In genomic region chr19:41328157-41328817, GRCh38 we compare ENCODE assay signal across 8 cellular contexts. TPM values are rescaled to one million over a fixed set of nuclear protein-coding genes. Genes with fewer than 3 reads are reported as not detected.
A peak's percentile ranks its signal among the peaks of the same experiment; 100 is the strongest.
DNase-seq lines count a peak whose midpoint lies in the region; TF ChIP-seq lines count a peak whose summit lies in the region.

No MANE protein-coding gene starts in this region.

- TF ChIP-seq CTCF in HEK293 (tag by site-specific recombination; IDR thresholded peaks at IDR 0.05) (no peak), VCaP (conservative IDR thresholded peaks at IDR 0.05) (no peak), lower leg skin (IDR thresholded peaks at IDR 0.05) (no peak)

- no peak overlapping the region for H3K4me3 ChIP-seq in HEK293 (ENCODE audit: low read depth, low read length)
- H3K4me3 ChIP-seq in iPS-15b (ENCODE audit: low read depth, low read length), result peak overlapping the region; percentile 13
- no peak overlapping the region for H3K4me3 ChIP-seq in lower leg skin (ENCODE audit: low read depth, poor library complexity, severe bottlenecking)

- POLR2A ChIA-PET in HEK293 (lab: Yijun Ruan, JAX), result interaction anchor here (1.1 to 1.8 kb wide), 5 partner anchors 8 to 111 kb away, joined by 3 to 7 read pairs (median 4); no protein-coding TSS in a partner anchor

- H3K4me1 ChIP-seq in HEK293 (ENCODE audit: control insufficient read depth, insufficient read depth, low read length) (peaks cover 15% of the 10 kb centered on the region), iPS-15b (ENCODE audit: control insufficient read depth, insufficient read depth, low read length) (peaks cover 24% of the 10 kb centered on the region)

- 0 out of 2 replicates have a peak overlapping the region, but pooled peaks have one; percentile 30 for H3K27ac ChIP-seq in HEK293 (ENCODE audit: extremely low read depth, low read depth, low read length)
- H3K27ac ChIP-seq in VCaP, result peak overlapping the region; percentile 86; the same call in 1 of the 2 replicates

- H3K36me3 ChIP-seq in HEK293 (ENCODE audit: control insufficient read depth in 2 of 2, insufficient read depth in 1 of 2, low read length in 2 of 2) (peaks cover 18 to 39% of the 10 kb centered on the region in 2 experiments; a peak in 2 of 3 replicates), iPS-15b (ENCODE audit: control insufficient read depth, insufficient read depth, low read length) (peaks cover 2% of the 10 kb centered on the region)

- intact Hi-C loops in lower leg skin (cut with DNase I; ENCODE audit: low total_unique reads), result no loop called here

- H3K9me3 ChIP-seq in HEK293 (ENCODE audit: control insufficient read depth, insufficient read depth, low read depth, low read length) (no peaks in the 10 kb centered on the region), iPS-15b (ENCODE audit: control insufficient read depth, insufficient read depth, low read length) (no peaks in the 10 kb centered on the region)

- DNase-seq in ELR (ENCODE audit: low read depth), result peak; percentile 14
- DNase-seq in stimulated activated naive CD4-positive, alpha-beta T cell treated with Interleukin-2 at 50 U/mL for 16 hours (lab: John Stamatoyannopoulos, UW), result peak; percentile 85
- DNase-seq in NCI-H1092 (lab: John Stamatoyannopoulos, UW), result no peak
- no peak for DNase-seq in NCI-H1048 (lab: John Stamatoyannopoulos, UW)
- no peak for DNase-seq in lower leg skin (ENCODE audit: low spot score in 2 of 2)

- TF ChIP-seq POLR2A in lower leg skin (IDR thresholded peaks at IDR 0.05), result no peak

- H3K9ac ChIP-seq in iPS-15b (ENCODE audit: low read depth, low read length), result no peak overlapping the region

- WGBS in lower leg skin, 2 donors, result 30 to 32% methylated on average over 13 to 22 of the region's 22 CpGs

- CTCF ChIA-PET in HEK293 (lab: Yijun Ruan, JAX), result interaction anchor here (0.7 to 1.2 kb wide), 2 partner anchors 24 to 235 kb away, joined by 3 to 6 read pairs; no protein-coding TSS in a partner anchor

- peaks cover 2% of the 10 kb centered on the region for H3K27me3 ChIP-seq in iPS-15b (ENCODE audit: control insufficient read depth, insufficient read depth, low read length)

TF ChIP-seq in HEK293, 187 proteins besides CTCF, POLR2A, EP300 and RAD21:
- no peak for TF ChIP-seq HOXD13 (CRISPR knock-in tag; IDR thresholded peaks at IDR 0.05; ENCODE audit: borderline replicate concordance)
- no peak for TF ChIP-seq GFI1B (tag by site-specific recombination; IDR thresholded peaks at IDR 0.05)
- TF ChIP-seq ZNF639 (tag by site-specific recombination; IDR thresholded peaks at IDR 0.05), result no peak
- no peak for TF ChIP-seq ZNF624 (tag by site-specific recombination; IDR thresholded peaks at IDR 0.05)
- no peak for TF ChIP-seq ZNF221 (tag by site-specific recombination; IDR thresholded peaks at IDR 0.05; ENCODE audit: borderline replicate concordance)
- no peak for TF ChIP-seq ZNF580 (tag by site-specific recombination; IDR thresholded peaks at IDR 0.05)
- TF ChIP-seq, protein P1, sequence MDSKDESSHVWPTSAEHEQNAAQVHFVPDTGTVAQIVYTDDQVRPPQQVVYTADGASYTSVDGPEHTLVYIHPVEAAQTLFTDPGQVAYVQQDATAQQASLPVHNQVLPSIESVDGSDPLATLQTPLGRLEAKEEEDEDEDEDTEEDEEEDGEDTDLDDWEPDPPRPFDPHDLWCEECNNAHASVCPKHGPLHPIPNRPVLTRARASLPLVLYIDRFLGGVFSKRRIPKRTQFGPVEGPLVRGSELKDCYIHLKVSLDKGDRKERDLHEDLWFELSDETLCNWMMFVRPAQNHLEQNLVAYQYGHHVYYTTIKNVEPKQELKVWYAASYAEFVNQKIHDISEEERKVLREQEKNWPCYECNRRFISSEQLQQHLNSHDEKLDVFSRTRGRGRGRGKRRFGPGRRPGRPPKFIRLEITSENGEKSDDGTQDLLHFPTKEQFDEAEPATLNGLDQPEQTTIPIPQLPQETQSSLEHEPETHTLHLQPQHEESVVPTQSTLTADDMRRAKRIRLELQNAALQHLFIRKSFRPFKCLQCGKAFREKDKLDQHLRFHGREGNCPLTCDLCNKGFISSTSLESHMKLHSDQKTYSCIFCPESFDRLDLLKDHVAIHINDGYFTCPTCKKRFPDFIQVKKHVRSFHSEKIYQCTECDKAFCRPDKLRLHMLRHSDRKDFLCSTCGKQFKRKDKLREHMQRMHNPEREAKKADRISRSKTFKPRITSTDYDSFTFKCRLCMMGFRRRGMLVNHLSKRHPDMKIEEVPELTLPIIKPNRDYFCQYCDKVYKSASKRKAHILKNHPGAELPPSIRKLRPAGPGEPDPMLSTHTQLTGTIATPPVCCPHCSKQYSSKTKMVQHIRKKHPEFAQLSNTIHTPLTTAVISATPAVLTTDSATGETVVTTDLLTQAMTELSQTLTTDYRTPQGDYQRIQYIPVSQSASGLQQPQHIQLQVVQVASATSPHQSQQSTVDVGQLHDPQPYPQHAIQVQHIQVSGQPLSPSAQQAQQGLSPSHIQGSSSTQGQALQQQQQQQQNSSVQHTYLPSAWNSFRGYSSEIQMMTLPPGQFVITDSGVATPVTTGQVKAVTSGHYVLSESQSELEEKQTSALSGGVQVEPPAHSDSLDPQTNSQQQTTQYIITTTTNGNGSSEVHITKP (tag by site-specific recombination; IDR thresholded peaks at IDR 0.05), result no peak
- no peak for TF ChIP-seq ZNF280D (tag by site-specific recombination; IDR thresholded peaks at IDR 0.05)
- TF ChIP-seq ZNF623 (tag by site-specific recombination; IDR thresholded peaks at IDR 0.05), result no peak
- TF ChIP-seq ZNF660 (tag by site-specific recombination; IDR thresholded peaks at IDR 0.05), result no peak
- no peak for TF ChIP-seq ZFP37 (tag by site-specific recombination; IDR thresholded peaks at IDR 0.05)
- TF ChIP-seq HOXC10 (CRISPR knock-in tag; IDR thresholded peaks at IDR 0.05), result no peak

RNA-seq across cellular contexts. Expression of gene CCDC97, which starts 18.3 kb away (rescaled TPM):
- 10 to 100 TPM; 11.6 to 19.6 (median 13.7) TPM for total RNA-seq in lower leg skin

RNA-seq across cellular contexts. Expression of gene TGFB1, which starts 25.4 kb away (rescaled TPM):
- 10 to 100 TPM; 11.4 to 26.9 (median 22.2) TPM for total RNA-seq in lower leg skin

RNA-seq across cellular contexts. Expression of gene B9D2, which starts 35.7 kb away (rescaled TPM):
- total RNA-seq in lower leg skin, result 1 to 10 TPM; 1.7 to 3.7 (median 2.5) TPM

RNA-seq across cellular contexts. Expression of gene TMEM91, which starts 48.0 kb away (rescaled TPM):
- 100 to 1,000 TPM in 1 of 4 donors, 10 to 100 TPM in 3; 25.4 to 115 (median 54.9) TPM for total RNA-seq in lower leg skin

Comparison
In these comparisons a context has a peak if more than half of its experiments do, and no peak if none do; other contexts are left out.
1. DNase-seq: peak in ELR (single experiment) and stimulated activated naive CD4-positive, alpha-beta T cell treated with Interleukin-2 at 50 U/mL for 16 hours (single experiment); none in NCI-H1092 (single experiment), NCI-H1048 (single experiment) and lower leg skin (0 of 2).